In genomic region chr22:30425616-30426394, GRCh38 we compare ENCODE assay signal across 1 cellular context.
TF ChIP-seq lines count a peak whose summit lies in the region.

A gene with protein sequence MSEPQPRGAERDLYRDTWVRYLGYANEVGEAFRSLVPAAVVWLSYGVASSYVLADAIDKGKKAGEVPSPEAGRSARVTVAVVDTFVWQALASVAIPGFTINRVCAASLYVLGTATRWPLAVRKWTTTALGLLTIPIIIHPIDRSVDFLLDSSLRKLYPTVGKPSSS (plus strand): TSS chr22:30425768. CDS start chr22:30425880, 112 bp downstream.

TF ChIP-seq in HepG2, 621 proteins besides CTCF, POLR2A, EP300 and RAD21 (continued from another document and continues in another):
- TF ChIP-seq FOSL2 (CRISPR knock-in tag; IDR thresholded peaks at IDR 0.05) (peak; percentile 31; the same call in 1 of the 2 replicates), ZNF772 (CRISPR knock-in tag; IDR thresholded peaks at IDR 0.05) (peak; percentile 41; the same call in 1 of the 2 replicates), GZF1 (CRISPR knock-in tag; IDR thresholded peaks at IDR 0.05) (no peak), ATF3 (CRISPR knock-in tag; IDR thresholded peaks at IDR 0.05) (peak; percentile 39; the same call in 1 of the 2 replicates), CENPX (CRISPR knock-in tag; IDR thresholded peaks at IDR 0.05) (no peak), ZNF704 (CRISPR knock-in tag; IDR thresholded peaks at IDR 0.05; ENCODE audit: borderline replicate concordance) (no peak), TMF1 (CRISPR knock-in tag; IDR thresholded peaks at IDR 0.05; ENCODE audit: low read depth) (0 out of 2 replicates have a peak, but pooled peaks have one; percentile 45), NCOA1 (CRISPR knock-in tag; IDR thresholded peaks at IDR 0.05) (no peak), TBX3 (IDR thresholded peaks at IDR 0.05; ENCODE audit: borderline replicate concordance) (no peak), ZNF329 (CRISPR knock-in tag; IDR thresholded peaks at IDR 0.05; ENCODE audit: low read depth) (no peak), CCDC6 (CRISPR knock-in tag; IDR thresholded peaks at IDR 0.05) (no peak), MAFF (IDR thresholded peaks at IDR 0.05; ENCODE audit: low read depth, low read length) (no peak), ZNF331 (CRISPR knock-in tag; IDR thresholded peaks at IDR 0.05) (peak; percentile 84), U2AF2 (IDR thresholded peaks at IDR 0.05; ENCODE audit: low read depth, low read length) (no peak), ZNF205 (CRISPR knock-in tag; IDR thresholded peaks at IDR 0.05) (peak; percentile 59; the same call in 1 of the 2 replicates), ELF1 (CRISPR knock-in tag; IDR thresholded peaks at IDR 0.05) (no peak), CHCHD3 (CRISPR knock-in tag; IDR thresholded peaks at IDR 0.05) (no peak), ZNF124 (CRISPR knock-in tag; IDR thresholded peaks at IDR 0.05) (peak; percentile 24; the same call in 1 of the 2 replicates), CREM (IDR thresholded peaks at IDR 0.05) (no peak), CREM (CRISPR knock-in tag; IDR thresholded peaks at IDR 0.05) (no peak), MAZ (IDR thresholded peaks at IDR 0.05; ENCODE audit: borderline replicate concordance, low read depth, low read length) (peak; percentile 43; the same call in 1 of the 2 replicates), MAZ (CRISPR knock-in tag; IDR thresholded peaks at IDR 0.05; ENCODE audit: low read depth) (no peak), FOXK1 (CRISPR knock-in tag; IDR thresholded peaks at IDR 0.05; ENCODE audit: borderline replicate concordance, low read depth) (no peak), SP140L (CRISPR knock-in tag; IDR thresholded peaks at IDR 0.05; ENCODE audit: borderline replicate concordance) (no peak), SIX4 (CRISPR knock-in tag; IDR thresholded peaks at IDR 0.05) (no peak), THAP11 (CRISPR knock-in tag; IDR thresholded peaks at IDR 0.05) (peak; percentile 57; the same call in 1 of the 2 replicates), SETDB1 (CRISPR knock-in tag; IDR thresholded peaks at IDR 0.05; ENCODE audit: borderline replicate concordance) (no peak), DBP (CRISPR knock-in tag; IDR thresholded peaks at IDR 0.05; ENCODE audit: not compliant biosample characterization) (no peak), BCL6 (CRISPR knock-in tag; IDR thresholded peaks at IDR 0.05) (peak; percentile 20; the same call in 1 of the 2 replicates), TBX2 (CRISPR knock-in tag; IDR thresholded peaks at IDR 0.05; ENCODE audit: borderline replicate concordance) (peak; percentile 44; the same call in 1 of the 2 replicates), NCOA5 (CRISPR knock-in tag; IDR thresholded peaks at IDR 0.05) (no peak), TRIM22 (IDR thresholded peaks at IDR 0.05) (no peak), ARNT2 (CRISPR knock-in tag; IDR thresholded peaks at IDR 0.05; ENCODE audit: low read depth) (peak; percentile 58; the same call in 1 of the 2 replicates), ZSCAN25 (CRISPR knock-in tag; IDR thresholded peaks at IDR 0.05) (0 out of 2 replicates have a peak, but pooled peaks have one; percentile 28), ZKSCAN8 (CRISPR knock-in tag; IDR thresholded peaks at IDR 0.05; ENCODE audit: borderline replicate concordance) (peak; percentile 69; the same call in 1 of the 2 replicates), KMT2B (CRISPR knock-in tag; IDR thresholded peaks at IDR 0.05) (0 out of 2 replicates have a peak, but pooled peaks have one; percentile 15), AGO1 (IDR thresholded peaks at IDR 0.05; ENCODE audit: low read depth, low read length, poor library complexity, severe bottlenecking) (peak; percentile 68), RARA (CRISPR knock-in tag; IDR thresholded peaks at IDR 0.05) (no peak), MIXL1 (CRISPR knock-in tag; IDR thresholded peaks at IDR 0.05) (no peak), KDM2A (CRISPR knock-in tag; IDR thresholded peaks at IDR 0.05; ENCODE audit: borderline replicate concordance, low read depth) (peak; percentile 92), ZBTB38 (CRISPR knock-in tag; IDR thresholded peaks at IDR 0.05) (peak; percentile 40; the same call in 1 of the 2 replicates), DMAP1 (CRISPR knock-in tag; IDR thresholded peaks at IDR 0.05) (peak; percentile 78; the same call in 1 of the 2 replicates), ZNF292 (CRISPR knock-in tag; IDR thresholded peaks at IDR 0.05; ENCODE audit: borderline replicate concordance, low read depth) (no peak), KLF16 (CRISPR knock-in tag; IDR thresholded peaks at IDR 0.05) (peak in 1 of 2 experiments; percentile 52; a peak in 1 of 4 replicates), ZNF12 (CRISPR knock-in tag; IDR thresholded peaks at IDR 0.05) (no peak), SRSF1 (optimal IDR thresholded peaks at IDR 0.05; ENCODE audit: low read depth, low read length) (peak; percentile 73), ZNF17 (CRISPR knock-in tag; IDR thresholded peaks at IDR 0.05) (no peak)
- TF ChIP-seq, protein P1, sequence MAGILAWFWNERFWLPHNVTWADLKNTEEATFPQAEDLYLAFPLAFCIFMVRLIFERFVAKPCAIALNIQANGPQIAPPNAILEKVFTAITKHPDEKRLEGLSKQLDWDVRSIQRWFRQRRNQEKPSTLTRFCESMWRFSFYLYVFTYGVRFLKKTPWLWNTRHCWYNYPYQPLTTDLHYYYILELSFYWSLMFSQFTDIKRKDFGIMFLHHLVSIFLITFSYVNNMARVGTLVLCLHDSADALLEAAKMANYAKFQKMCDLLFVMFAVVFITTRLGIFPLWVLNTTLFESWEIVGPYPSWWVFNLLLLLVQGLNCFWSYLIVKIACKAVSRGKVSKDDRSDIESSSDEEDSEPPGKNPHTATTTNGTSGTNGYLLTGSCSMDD (CRISPR knock-in tag; IDR thresholded peaks at IDR 0.05), result no peak
- TF ChIP-seq, protein P2, sequence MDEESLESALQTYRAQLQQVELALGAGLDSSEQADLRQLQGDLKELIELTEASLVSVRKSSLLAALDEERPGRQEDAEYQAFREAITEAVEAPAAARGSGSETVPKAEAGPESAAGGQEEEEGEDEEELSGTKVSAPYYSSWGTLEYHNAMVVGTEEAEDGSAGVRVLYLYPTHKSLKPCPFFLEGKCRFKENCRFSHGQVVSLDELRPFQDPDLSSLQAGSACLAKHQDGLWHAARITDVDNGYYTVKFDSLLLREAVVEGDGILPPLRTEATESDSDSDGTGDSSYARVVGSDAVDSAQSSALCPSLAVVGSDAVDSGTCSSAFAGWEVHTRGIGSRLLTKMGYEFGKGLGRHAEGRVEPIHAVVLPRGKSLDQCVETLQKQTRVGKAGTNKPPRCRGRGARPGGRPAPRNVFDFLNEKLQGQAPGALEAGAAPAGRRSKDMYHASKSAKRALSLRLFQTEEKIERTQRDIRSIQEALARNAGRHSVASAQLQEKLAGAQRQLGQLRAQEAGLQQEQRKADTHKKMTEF (CRISPR knock-in tag; IDR thresholded peaks at IDR 0.05), result peak; percentile 65; the same call in 1 of the 2 replicates
- TF ChIP-seq, protein P3, sequence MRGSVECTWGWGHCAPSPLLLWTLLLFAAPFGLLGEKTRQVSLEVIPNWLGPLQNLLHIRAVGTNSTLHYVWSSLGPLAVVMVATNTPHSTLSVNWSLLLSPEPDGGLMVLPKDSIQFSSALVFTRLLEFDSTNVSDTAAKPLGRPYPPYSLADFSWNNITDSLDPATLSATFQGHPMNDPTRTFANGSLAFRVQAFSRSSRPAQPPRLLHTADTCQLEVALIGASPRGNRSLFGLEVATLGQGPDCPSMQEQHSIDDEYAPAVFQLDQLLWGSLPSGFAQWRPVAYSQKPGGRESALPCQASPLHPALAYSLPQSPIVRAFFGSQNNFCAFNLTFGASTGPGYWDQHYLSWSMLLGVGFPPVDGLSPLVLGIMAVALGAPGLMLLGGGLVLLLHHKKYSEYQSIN (CRISPR knock-in tag; IDR thresholded peaks at IDR 0.05; ENCODE audit: borderline replicate concordance), result no peak
- TF ChIP-seq, protein P4, sequence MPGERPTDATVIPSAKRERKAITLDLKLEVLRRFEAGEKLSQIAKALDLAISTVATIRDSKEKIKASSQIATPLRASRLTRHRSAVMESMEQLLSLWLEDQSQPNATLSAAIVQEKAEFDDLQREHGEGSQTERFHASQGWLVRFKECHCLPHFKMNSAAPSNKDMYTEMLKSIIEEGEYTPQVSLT (CRISPR knock-in tag; IDR thresholded peaks at IDR 0.05; ENCODE audit: borderline replicate concordance, low read depth), result no peak
- TF ChIP-seq, protein P5, sequence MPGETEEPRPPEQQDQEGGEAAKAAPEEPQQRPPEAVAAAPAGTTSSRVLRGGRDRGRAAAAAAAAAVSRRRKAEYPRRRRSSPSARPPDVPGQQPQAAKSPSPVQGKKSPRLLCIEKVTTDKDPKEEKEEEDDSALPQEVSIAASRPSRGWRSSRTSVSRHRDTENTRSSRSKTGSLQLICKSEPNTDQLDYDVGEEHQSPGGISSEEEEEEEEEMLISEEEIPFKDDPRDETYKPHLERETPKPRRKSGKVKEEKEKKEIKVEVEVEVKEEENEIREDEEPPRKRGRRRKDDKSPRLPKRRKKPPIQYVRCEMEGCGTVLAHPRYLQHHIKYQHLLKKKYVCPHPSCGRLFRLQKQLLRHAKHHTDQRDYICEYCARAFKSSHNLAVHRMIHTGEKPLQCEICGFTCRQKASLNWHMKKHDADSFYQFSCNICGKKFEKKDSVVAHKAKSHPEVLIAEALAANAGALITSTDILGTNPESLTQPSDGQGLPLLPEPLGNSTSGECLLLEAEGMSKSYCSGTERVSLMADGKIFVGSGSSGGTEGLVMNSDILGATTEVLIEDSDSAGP (CRISPR knock-in tag; IDR thresholded peaks at IDR 0.05; ENCODE audit: borderline replicate concordance), result peak; percentile 59; the same call in 1 of the 2 replicates
- TF ChIP-seq, protein P6, sequence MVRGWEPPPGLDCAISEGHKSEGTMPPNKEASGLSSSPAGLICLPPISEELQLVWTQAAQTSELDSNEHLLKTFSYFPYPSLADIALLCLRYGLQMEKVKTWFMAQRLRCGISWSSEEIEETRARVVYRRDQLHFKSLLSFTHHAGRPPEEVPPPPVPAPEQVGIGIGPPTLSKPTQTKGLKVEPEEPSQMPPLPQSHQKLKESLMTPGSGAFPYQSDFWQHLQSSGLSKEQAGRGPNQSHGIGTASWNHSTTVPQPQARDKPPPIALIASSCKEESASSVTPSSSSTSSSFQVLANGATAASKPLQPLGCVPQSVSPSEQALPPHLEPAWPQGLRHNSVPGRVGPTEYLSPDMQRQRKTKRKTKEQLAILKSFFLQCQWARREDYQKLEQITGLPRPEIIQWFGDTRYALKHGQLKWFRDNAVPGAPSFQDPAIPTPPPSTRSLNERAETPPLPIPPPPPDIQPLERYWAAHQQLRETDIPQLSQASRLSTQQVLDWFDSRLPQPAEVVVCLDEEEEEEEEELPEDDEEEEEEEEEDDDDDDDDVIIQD (CRISPR knock-in tag; IDR thresholded peaks at IDR 0.05; ENCODE audit: low read depth), result no peak
- TF ChIP-seq, protein P7, sequence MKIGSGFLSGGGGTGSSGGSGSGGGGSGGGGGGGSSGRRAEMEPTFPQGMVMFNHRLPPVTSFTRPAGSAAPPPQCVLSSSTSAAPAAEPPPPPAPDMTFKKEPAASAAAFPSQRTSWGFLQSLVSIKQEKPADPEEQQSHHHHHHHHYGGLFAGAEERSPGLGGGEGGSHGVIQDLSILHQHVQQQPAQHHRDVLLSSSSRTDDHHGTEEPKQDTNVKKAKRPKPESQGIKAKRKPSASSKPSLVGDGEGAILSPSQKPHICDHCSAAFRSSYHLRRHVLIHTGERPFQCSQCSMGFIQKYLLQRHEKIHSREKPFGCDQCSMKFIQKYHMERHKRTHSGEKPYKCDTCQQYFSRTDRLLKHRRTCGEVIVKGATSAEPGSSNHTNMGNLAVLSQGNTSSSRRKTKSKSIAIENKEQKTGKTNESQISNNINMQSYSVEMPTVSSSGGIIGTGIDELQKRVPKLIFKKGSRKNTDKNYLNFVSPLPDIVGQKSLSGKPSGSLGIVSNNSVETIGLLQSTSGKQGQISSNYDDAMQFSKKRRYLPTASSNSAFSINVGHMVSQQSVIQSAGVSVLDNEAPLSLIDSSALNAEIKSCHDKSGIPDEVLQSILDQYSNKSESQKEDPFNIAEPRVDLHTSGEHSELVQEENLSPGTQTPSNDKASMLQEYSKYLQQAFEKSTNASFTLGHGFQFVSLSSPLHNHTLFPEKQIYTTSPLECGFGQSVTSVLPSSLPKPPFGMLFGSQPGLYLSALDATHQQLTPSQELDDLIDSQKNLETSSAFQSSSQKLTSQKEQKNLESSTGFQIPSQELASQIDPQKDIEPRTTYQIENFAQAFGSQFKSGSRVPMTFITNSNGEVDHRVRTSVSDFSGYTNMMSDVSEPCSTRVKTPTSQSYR (CRISPR knock-in tag; IDR thresholded peaks at IDR 0.05; ENCODE audit: borderline replicate concordance), result no peak
- TF ChIP-seq, protein P8, sequence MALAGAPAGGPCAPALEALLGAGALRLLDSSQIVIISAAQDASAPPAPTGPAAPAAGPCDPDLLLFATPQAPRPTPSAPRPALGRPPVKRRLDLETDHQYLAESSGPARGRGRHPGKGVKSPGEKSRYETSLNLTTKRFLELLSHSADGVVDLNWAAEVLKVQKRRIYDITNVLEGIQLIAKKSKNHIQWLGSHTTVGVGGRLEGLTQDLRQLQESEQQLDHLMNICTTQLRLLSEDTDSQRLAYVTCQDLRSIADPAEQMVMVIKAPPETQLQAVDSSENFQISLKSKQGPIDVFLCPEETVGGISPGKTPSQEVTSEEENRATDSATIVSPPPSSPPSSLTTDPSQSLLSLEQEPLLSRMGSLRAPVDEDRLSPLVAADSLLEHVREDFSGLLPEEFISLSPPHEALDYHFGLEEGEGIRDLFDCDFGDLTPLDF (CRISPR knock-in tag; IDR thresholded peaks at IDR 0.05), result peak; percentile 43; the same call in 1 of the 2 replicates
